17 cellular contexts compared by ENCODE assay signal in genomic region chr15:75721923-75722870, GRCh38. TPM values are rescaled to one million over a fixed set of nuclear protein-coding genes. Genes with fewer than 3 reads are reported as not detected.
DNase-seq lines count a peak whose midpoint lies in the region; ATAC-seq, FAIRE-seq and TF ChIP-seq lines count a peak whose summit lies in the region.
"Had no signal": no experiment of that assay in that cellular context is flagged by ENCODE, and none has a peak within 500 bp of the region (broad histone marks: within the 10 kb centered on the region; RNA-seq: fewer than 3 reads in every experiment).

No MANE protein-coding gene starts in this region.

- H3K79me2 ChIP-seq in astrocyte (ENCODE audit: insufficient read depth, low read length) = no peaks in the 10 kb centered on the region

- H4K20me1 ChIP-seq in astrocyte (ENCODE audit: insufficient read depth, low read length) = no peaks in the 10 kb centered on the region

- TF ChIP-seq POLR2A in spleen (IDR thresholded peaks at IDR 0.05) = no peak

- H3K27ac ChIP-seq in HEK293 (ENCODE audit: extremely low read depth, low read depth, low read length) (no peak overlapping the region), astrocyte (ENCODE audit: low read depth, low read length) (no peak overlapping the region), spleen (peak overlapping the region in 7 of 8 donors; percentile 41 to 76 (median 71)), SJCRH30 (no peak overlapping the region)
- H3K27ac ChIP-seq: HL-60, SK-N-MC, VCaP had no signal

- H3K9ac ChIP-seq in astrocyte (ENCODE audit: low read length) = no peak overlapping the region
- H3K9ac ChIP-seq: KMS-11 had no signal

- TF ChIP-seq CTCF in HEK293 (tag by site-specific recombination; IDR thresholded peaks at IDR 0.05) (no peak), astrocyte (IDR thresholded peaks at IDR 0.05; ENCODE audit: insufficient read depth, low read depth, low read length) (no peak), mesothelial cell of epicardium (IDR thresholded peaks at IDR 0.05; ENCODE audit: unreplicated experiment) (no peak), spleen (IDR thresholded peaks at IDR 0.05 in 8 of 11, conservative IDR thresholded peaks at IDR 0.05 in 3 of 11) (no peak)

- H3K27me3 Mint-ChIP-seq in astrocyte (ENCODE audit: low read depth, unreplicated experiment) = peaks cover 8% of the 10 kb centered on the region
- no peaks in the 10 kb centered on the region for H3K27me3 Mint-ChIP-seq in mesothelial cell of epicardium (ENCODE audit: low read depth)

- H3K27me3 ChIP-seq in astrocyte (ENCODE audit: insufficient read depth, low read length) = no peaks in the 10 kb centered on the region
- peaks cover 0 to 10% (median 0%) of the 10 kb centered on the region in 7 donors for H3K27me3 ChIP-seq in spleen (replicated peaks in 1 of 7)
- H3K27me3 ChIP-seq in SJCRH30 = no peaks in the 10 kb centered on the region; the same call in 1 of the 2 replicates

- H3K36me3 ChIP-seq in HEK293 (ENCODE audit: control insufficient read depth in 2 of 2, insufficient read depth in 1 of 2, low read length in 2 of 2) = no peaks in the 10 kb centered on the region
- no peaks in the 10 kb centered on the region for H3K36me3 ChIP-seq in astrocyte (ENCODE audit: insufficient read depth, low read length)
- H3K36me3 ChIP-seq in spleen = no peaks in the 10 kb centered on the region
- no peaks in the 10 kb centered on the region for H3K36me3 ChIP-seq in SJCRH30

- no peak overlapping the region for H3K4me2 ChIP-seq in astrocyte (ENCODE audit: low read length)
- H3K4me2 ChIP-seq: KMS-11 had no signal

- intact Hi-C loops in spleen (cut with DNase I; ENCODE audit: low total_unique reads) = no loop called here

- H3K4me1 ChIP-seq in HEK293 (ENCODE audit: control insufficient read depth, insufficient read depth, low read length) (no peaks in the 10 kb centered on the region; the same call in 1 of the 2 replicates), astrocyte (ENCODE audit: insufficient read depth, low read length) (peaks cover 23% of the 10 kb centered on the region), spleen (peaks cover 0 to 30% (median 18%) of the 10 kb centered on the region in 6 donors), SJCRH30 (peaks cover 28% of the 10 kb centered on the region)

- H3K4me3 Mint-ChIP-seq in astrocyte (ENCODE audit: unreplicated experiment) = no peak overlapping the region
- H3K4me3 Mint-ChIP-seq in mesothelial cell of epicardium = no peak overlapping the region
- H3K4me3 Mint-ChIP-seq: CD8-positive, alpha-beta T cell had no signal

- H3K9me3 Mint-ChIP-seq in astrocyte (ENCODE audit: unreplicated experiment) (no peaks in the 10 kb centered on the region), mesothelial cell of epicardium (no peaks in the 10 kb centered on the region)
- H3K9me3 Mint-ChIP-seq: activated T-helper 2 cell treated with anti-CD3 and anti-CD28 coated beads, Interferon-gamma antibody, Interleukin-2, Interleukin-4, amounts not matched to agents 10 μg/mL and 5 μg/mL and 100 μg/mL, durations not matched to agents 14 hours and 24 hours and 36 hours; CD8-positive, alpha-beta T cell had no signal

- H3K4me3 ChIP-seq in HEK293 (ENCODE audit: low read depth, low read length) = no peak overlapping the region
- H3K4me3 ChIP-seq in astrocyte (ENCODE audit: insufficient read depth, low read depth, low read length) = no peak overlapping the region
- H3K4me3 ChIP-seq in spleen = no peak overlapping the region
- no peak overlapping the region for H3K4me3 ChIP-seq in SJCRH30
- H3K4me3 ChIP-seq: SK-N-MC had no signal

- H3K9me3 ChIP-seq in HEK293 (ENCODE audit: control insufficient read depth, insufficient read depth, low read depth, low read length) = no peaks in the 10 kb centered on the region
- no peaks in the 10 kb centered on the region for H3K9me3 ChIP-seq in astrocyte (ENCODE audit: insufficient read depth, low read depth, low read length)
- no peaks in the 10 kb centered on the region for H3K9me3 ChIP-seq in spleen
- H3K9me3 ChIP-seq in SJCRH30 (replicated peaks) = no peaks in the 10 kb centered on the region

- POLR2A ChIA-PET in HEK293 (lab: Yijun Ruan, JAX) = no interaction called here

- no peak for ATAC-seq in HG02981 (IDR thresholded peaks at IDR 0.05; ENCODE audit: unreplicated experiment)
- ATAC-seq in HG03571 (IDR thresholded peaks at IDR 0.05; ENCODE audit: unreplicated experiment) = no peak
- ATAC-seq: CD8-positive, alpha-beta T cell had no signal

- peak overlapping the region; percentile 41 for H3K27ac Mint-ChIP-seq in astrocyte (ENCODE audit: unreplicated experiment)
- peak overlapping the region; percentile 86 for H3K27ac Mint-ChIP-seq in mesothelial cell of epicardium
- H3K27ac Mint-ChIP-seq: activated T-helper 2 cell treated with anti-CD3 and anti-CD28 coated beads, Interferon-gamma antibody, Interleukin-2, Interleukin-4, amounts not matched to agents 10 μg/mL and 5 μg/mL and 100 μg/mL, durations not matched to agents 14 hours and 24 hours and 36 hours; CD8-positive, alpha-beta T cell had no signal

- no peak for FAIRE-seq in astrocyte (lab: Jason Lieb, UNC)
- FAIRE-seq: small intestine had no signal

- H3K36me3 Mint-ChIP-seq in astrocyte (ENCODE audit: low read depth, unreplicated experiment) (no peaks in the 10 kb centered on the region), mesothelial cell of epicardium (no peaks in the 10 kb centered on the region)
- H3K36me3 Mint-ChIP-seq: CD8-positive, alpha-beta T cell had no signal

- DNase-seq in astrocyte (ENCODE audit: low read depth) = no peak
- DNase-seq in mesothelial cell of epicardium (ENCODE audit: low spot score in 2 of 2, unreplicated experiment in 2 of 2) = no peak
- peak; percentile 64 for DNase-seq in spleen
- DNase-seq in SJCRH30 = no peak
- DNase-seq: CD8-positive, alpha-beta T cell; cortex of kidney; EL; NCI-H1417 treated with DMSO at 0.1 percent for 48 hours; small intestine had no signal

- H3K4me1 Mint-ChIP-seq in astrocyte (ENCODE audit: low read depth, unreplicated experiment) (peaks cover 10% of the 10 kb centered on the region), mesothelial cell of epicardium (peaks cover 15% of the 10 kb centered on the region)

- WGBS in spleen, 5 donors = 67 to 78% (median 71%) methylated on average over 14 of the region's 14 CpGs

- CTCF ChIA-PET in HEK293 (lab: Yijun Ruan, JAX) = interaction anchor here (0.7 to 1.1 kb wide), 6 partner anchors 11 to 190 kb away, joined by 3 to 4 read pairs (median 3); no protein-coding TSS in a partner anchor

- no peak overlapping the region for H2AFZ ChIP-seq in astrocyte (ENCODE audit: low read depth, low read length)

TF ChIP-seq in HEK293, 187 proteins besides CTCF, POLR2A, EP300 and RAD21:
- TF ChIP-seq GLIS2 (tag by site-specific recombination; IDR thresholded peaks at IDR 0.05) (peak; percentile 61; the same call in 1 of the 2 replicates), GLIS1 (tag by site-specific recombination; IDR thresholded peaks at IDR 0.05) (peak; percentile 99), ZXDB (tag by site-specific recombination; IDR thresholded peaks at IDR 0.05) (no peak), ZNF596 (tag by site-specific recombination; IDR thresholded peaks at IDR 0.05) (no peak)

RNA-seq across cellular contexts. Expression of gene CSPG4, which starts 9.5 kb away (rescaled TPM):
- total RNA-seq in astrocyte (26.9 and 47.8 TPM in 2 replicates), mesothelial cell of epicardium (11.3 to 11.8 TPM (median 11.4 TPM) in 3 replicates), spleen (10 to 100 TPM in 4 of 7 donors, 1 to 10 TPM in 3; 4.1 to 28.6 (median 10.2) TPM)
- polyA plus RNA-seq in spleen = 1 to 10 TPM in 2 of 3 donors, under 1 TPM in 1; 0.89 to 4.9 (median 1.3) TPM
- total RNA-seq in SJCRH30 (2014; rRNA removed; shearing (Covaris generic)) = 10.4 and 11.1 TPM in 2 replicates
- total RNA-seq: CD8-positive, alpha-beta T cell had no signal

Comparison
In these comparisons a context has a peak if more than half of its experiments do, and no peak if none do; other contexts are left out.
1. H3K27ac ChIP-seq: peak in spleen (7 of 8); none in HEK293 (single experiment), astrocyte (single experiment) and SJCRH30 (single experiment).